Comparison of ENCODE assay signal across 33 cellular contexts in genomic region chr7:11163220-11163619, GRCh38.
"Had no signal": no experiment of that assay in that cellular context is flagged by ENCODE, and none has a peak within 500 bp of the region (broad histone marks: within the 10 kb centered on the region; RNA-seq: fewer than 3 reads in every experiment).

No MANE protein-coding gene starts in this region.

- H3K27ac ChIP-seq: adrenal gland, body of pancreas, brain microvascular endothelial cell, breast epithelium, VCaP had no signal

- H3K4me1 ChIP-seq: breast epithelium had no signal

- FAIRE-seq: astrocyte, TTC549 had no signal

- H3K4me3 ChIP-seq: adrenal gland, body of pancreas, breast epithelium had no signal

- H3K27me3 ChIP-seq: adrenal gland, body of pancreas, brain microvascular endothelial cell, breast epithelium had no signal

- DNase-seq: activated B cell treated with CpG ODN at 0.5 μM for 24 hours; activated CD4-positive, alpha-beta memory T cell treated with anti-CD3 and anti-CD28 coated beads for 36 hours; activated CD4-positive, alpha-beta T cell treated with anti-CD3 and anti-CD28 coated beads for 4 hours; activated CD4-positive, alpha-beta T cell treated with anti-CD3 and anti-CD28 coated beads, Interleukin-2, amount 10 ng/mL, durations not matched to agents 24 days and 14 days; activated CD4-positive, alpha-beta T cell treated with anti-CD3 and anti-CD28 coated beads, Interleukin-2, amount 50 U/mL, for 1 hour; activated CD4-positive, alpha-beta T cell treated with anti-CD3 and anti-CD28 coated beads, Interleukin-2, amount 50 U/mL, for 4 hours; activated CD4-positive, CD25-positive, alpha-beta regulatory T cell treated with anti-CD3 and anti-CD28 coated beads, Interleukin-2, amount 50 U/mL, for 72 hours; activated CD8-positive, alpha-beta memory T cell treated with anti-CD3 and anti-CD28 coated beads, Interleukin-2, amount 50 U/mL, for 4 hours; activated CD8-positive, alpha-beta T cell treated with anti-CD3 and anti-CD28 coated beads for 36 hours; activated effector memory CD4-positive, alpha-beta T cell treated with anti-CD3 and anti-CD28 coated beads, Interleukin-2, amount 50 U/mL, for 16 hours; activated gamma-delta T cell treated with Interleukin-2 at 50 U/mL for 16 hours; activated naive CD4-positive, alpha-beta T cell; activated naive CD4-positive, alpha-beta T cell treated with anti-CD3 and anti-CD28 coated beads for 36 hours; activated naive CD4-positive, alpha-beta T cell treated with anti-CD3 and anti-CD28 coated beads, Interleukin-2, amount 50 U/mL, for 16 hours; activated naive CD8-positive, alpha-beta T cell treated with anti-CD3 and anti-CD28 coated beads for 36 hours; activated T-cell treated with anti-CD3 and anti-CD28 coated beads for 4 hours; activated T-cell treated with anti-CD3 and anti-CD28 coated beads, Interleukin-2, amount 50 U/mL, for 1 hour; activated T-cell treated with anti-CD3 and anti-CD28 coated beads, Interleukin-2, amount 50 U/mL, for 4 hours; activated T-cell treated with anti-CD3 and anti-CD28 coated beads, Interleukin-2, amount 50 U/mL, for 72 hours; adrenal gland; amniotic stem cell; aorta; body of pancreas; brain microvascular endothelial cell; central memory CD4-positive, alpha-beta T cell; T-helper 2 cell; T-helper 9 cell had no signal

- ATAC-seq: activated CD8-positive, alpha-beta T cell treated with anti-CD3 and anti-CD28 coated beads for 36 hours; activated naive CD4-positive, alpha-beta T cell treated with anti-CD3 and anti-CD28 coated beads, Interleukin-2, amount 50 U/mL, for 72 hours; activated T-cell treated with anti-CD3 and anti-CD28 coated beads, Interleukin-2, amount 50 U/mL, for 4 hours; activated T-cell treated with anti-CD3 and anti-CD28 coated beads, Interleukin-2, amount 50 U/mL, for 72 hours; activated T-helper 17 cell treated with anti-CD3 and anti-CD28 coated beads, Interleukin-2, amount 50 U/mL, for 72 hours; body of pancreas had no signal

- H3K36me3 ChIP-seq: adrenal gland, brain microvascular endothelial cell, breast epithelium had no signal

- H3K9me3 ChIP-seq: adrenal gland, body of pancreas, breast epithelium had no signal
